Comparison of ENCODE assay signal across 24 cellular contexts in genomic region chr3:30085486-30085885, GRCh38.
"Had no signal": no experiment of that assay in that cellular context is flagged by ENCODE, and none has a peak within 500 bp of the region (broad histone marks: within the 10 kb centered on the region; RNA-seq: fewer than 3 reads in every experiment).

No MANE protein-coding gene starts in this region.

- H3K27me3 ChIP-seq: breast epithelium, left lung, neutrophil, thyroid gland, upper lobe of right lung had no signal

- DNase-seq: activated CD4-positive, CD25-positive, alpha-beta regulatory T cell treated with anti-CD3 and anti-CD28 coated beads, Interleukin-2, amount 50 U/mL, for 72 hours; activated naive CD4-positive, alpha-beta T cell; activated T-cell treated with anti-CD3 and anti-CD28 coated beads, Interleukin-2, amount 50 U/mL, for 1 hour; amniotic stem cell; effector memory CD4-positive, alpha-beta T cell; glutamatergic neuron; immature natural killer cell; left lung; right cardiac atrium; stimulated activated CD4-positive, alpha-beta T cell treated with anti-CD3 and anti-CD28 coated beads, Interleukin-4, amount 100 ng/mL, for 4 hours; stimulated activated naive CD8-positive, alpha-beta T cell treated with anti-CD3 and anti-CD28 coated beads, Interleukin-15, Interleukin-2, amounts not matched to agents 100 U/mL and 50 U/mL, for 24 hours; substantia nigra; thyroid gland; upper lobe of right lung had no signal

- H3K4me1 Mint-ChIP-seq: central memory CD8-positive, alpha-beta T cell; immature natural killer cell had no signal

- H3K9ac ChIP-seq: parathyroid adenoma had no signal

- ATAC-seq: esophagus mucosa; left lung; natural killer cell treated with Interleukin-12 subunit alpha and Interleukin-12 subunit beta and Interleukin-15 and Interleukin-18, amount 100 ng/mL, for 72 hours; right cardiac atrium; stimulated activated naive CD8-positive, alpha-beta T cell treated with anti-CD3 and anti-CD28 coated beads, Interleukin-15, Interleukin-2, amounts not matched to agents 100 U/mL and 50 U/mL, for 24 hours; upper lobe of right lung had no signal

- H3K36me3 Mint-ChIP-seq: immature natural killer cell; natural killer cell treated with Interleukin-12 subunit alpha and Interleukin-12 subunit beta and Interleukin-15 and Interleukin-18, amount 100 ng/mL, for 72 hours had no signal

- H3K4me3 Mint-ChIP-seq: activated naive CD8-positive, alpha-beta T cell; central memory CD8-positive, alpha-beta T cell; immature natural killer cell; natural killer cell treated with Interleukin-12 subunit alpha and Interleukin-12 subunit beta and Interleukin-15 and Interleukin-18, amount 100 ng/mL, for 72 hours had no signal

- H3K36me3 ChIP-seq: breast epithelium, left lung, neutrophil, thyroid gland, upper lobe of right lung had no signal

- H3K4me1 ChIP-seq: breast epithelium, left lung, parathyroid adenoma, thyroid gland, upper lobe of right lung had no signal

- H3K9me3 Mint-ChIP-seq: activated T-helper 2 cell treated with anti-CD3 and anti-CD28 coated beads, Interferon-gamma antibody, Interleukin-2, Interleukin-4, amounts not matched to agents 10 μg/mL and 5 μg/mL and 100 μg/mL, durations not matched to agents 14 hours and 24 hours and 36 hours; central memory CD8-positive, alpha-beta T cell; natural killer cell treated with Interleukin-12 subunit alpha and Interleukin-12 subunit beta and Interleukin-15 and Interleukin-18, amount 100 ng/mL, for 72 hours had no signal

- H3K27ac ChIP-seq: breast epithelium, left lung, neutrophil, parathyroid adenoma, thyroid gland, upper lobe of right lung, VCaP had no signal

- H3K27ac Mint-ChIP-seq: activated naive CD8-positive, alpha-beta T cell; activated T-helper 2 cell treated with anti-CD3 and anti-CD28 coated beads, Interferon-gamma antibody, Interleukin-2, Interleukin-4, amounts not matched to agents 10 μg/mL and 5 μg/mL and 100 μg/mL, durations not matched to agents 14 hours and 24 hours and 36 hours; immature natural killer cell; natural killer cell treated with Interleukin-12 subunit alpha and Interleukin-12 subunit beta and Interleukin-15 and Interleukin-18, amount 100 ng/mL, for 72 hours had no signal

- H3K9me3 ChIP-seq: breast epithelium, left lung, neutrophil, thyroid gland, upper lobe of right lung had no signal

- H3K4me3 ChIP-seq: breast epithelium, left lung, lung, thyroid gland, upper lobe of right lung had no signal
